In the genomic region with DNA sequence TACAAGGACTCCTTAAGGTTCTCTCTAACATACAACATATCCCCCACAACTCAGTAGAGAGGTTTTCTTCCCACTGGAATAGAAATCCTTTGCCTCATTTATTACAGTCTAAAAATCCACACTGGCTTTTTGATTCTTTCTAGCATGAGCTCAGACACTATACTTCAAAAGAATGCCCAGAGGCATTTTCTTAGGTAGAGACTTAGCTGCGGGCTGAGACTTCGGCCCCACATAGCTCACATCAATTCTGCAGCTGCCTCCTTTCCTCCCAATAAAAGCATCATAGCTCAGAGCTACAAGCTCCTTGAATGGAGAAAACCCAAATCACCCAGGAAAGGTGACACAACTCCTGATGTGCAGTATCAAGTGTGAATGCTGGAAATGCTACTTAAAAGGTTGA, we compare ENCODE assay signal across 1 cellular context.
TF ChIP-seq lines count a peak whose summit lies in the region.

No MANE protein-coding gene starts in this region.

TF ChIP-seq in HCT116, 20 proteins besides CTCF, POLR2A, EP300 and RAD21:
- TF ChIP-seq, protein P1, sequence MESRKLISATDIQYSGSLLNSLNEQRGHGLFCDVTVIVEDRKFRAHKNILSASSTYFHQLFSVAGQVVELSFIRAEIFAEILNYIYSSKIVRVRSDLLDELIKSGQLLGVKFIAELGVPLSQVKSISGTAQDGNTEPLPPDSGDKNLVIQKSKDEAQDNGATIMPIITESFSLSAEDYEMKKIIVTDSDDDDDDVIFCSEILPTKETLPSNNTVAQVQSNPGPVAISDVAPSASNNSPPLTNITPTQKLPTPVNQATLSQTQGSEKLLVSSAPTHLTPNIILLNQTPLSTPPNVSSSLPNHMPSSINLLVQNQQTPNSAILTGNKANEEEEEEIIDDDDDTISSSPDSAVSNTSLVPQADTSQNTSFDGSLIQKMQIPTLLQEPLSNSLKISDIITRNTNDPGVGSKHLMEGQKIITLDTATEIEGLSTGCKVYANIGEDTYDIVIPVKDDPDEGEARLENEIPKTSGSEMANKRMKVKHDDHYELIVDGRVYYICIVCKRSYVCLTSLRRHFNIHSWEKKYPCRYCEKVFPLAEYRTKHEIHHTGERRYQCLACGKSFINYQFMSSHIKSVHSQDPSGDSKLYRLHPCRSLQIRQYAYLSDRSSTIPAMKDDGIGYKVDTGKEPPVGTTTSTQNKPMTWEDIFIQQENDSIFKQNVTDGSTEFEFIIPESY (IDR thresholded peaks at IDR 0.05; ENCODE audit: extremely low read depth, insufficient replicate concordance, low read length) = no peak
- TF ChIP-seq ZFX (IDR thresholded peaks at IDR 0.05) (no peak), EZH2 (IDR thresholded peaks at IDR 0.05) (no peak), POLR2AphosphoS5 (IDR thresholded peaks at IDR 0.05; ENCODE audit: low read depth, low read length) (no peak), YY1 (IDR thresholded peaks at IDR 0.05; ENCODE audit: extremely low read depth, insufficient replicate concordance, low read depth, low read length) (no peak)
TF ChIP-seq in HCT116: peak in this region for 0.
